Comparison of ENCODE assay signal across 8 cellular contexts in the genomic region with DNA sequence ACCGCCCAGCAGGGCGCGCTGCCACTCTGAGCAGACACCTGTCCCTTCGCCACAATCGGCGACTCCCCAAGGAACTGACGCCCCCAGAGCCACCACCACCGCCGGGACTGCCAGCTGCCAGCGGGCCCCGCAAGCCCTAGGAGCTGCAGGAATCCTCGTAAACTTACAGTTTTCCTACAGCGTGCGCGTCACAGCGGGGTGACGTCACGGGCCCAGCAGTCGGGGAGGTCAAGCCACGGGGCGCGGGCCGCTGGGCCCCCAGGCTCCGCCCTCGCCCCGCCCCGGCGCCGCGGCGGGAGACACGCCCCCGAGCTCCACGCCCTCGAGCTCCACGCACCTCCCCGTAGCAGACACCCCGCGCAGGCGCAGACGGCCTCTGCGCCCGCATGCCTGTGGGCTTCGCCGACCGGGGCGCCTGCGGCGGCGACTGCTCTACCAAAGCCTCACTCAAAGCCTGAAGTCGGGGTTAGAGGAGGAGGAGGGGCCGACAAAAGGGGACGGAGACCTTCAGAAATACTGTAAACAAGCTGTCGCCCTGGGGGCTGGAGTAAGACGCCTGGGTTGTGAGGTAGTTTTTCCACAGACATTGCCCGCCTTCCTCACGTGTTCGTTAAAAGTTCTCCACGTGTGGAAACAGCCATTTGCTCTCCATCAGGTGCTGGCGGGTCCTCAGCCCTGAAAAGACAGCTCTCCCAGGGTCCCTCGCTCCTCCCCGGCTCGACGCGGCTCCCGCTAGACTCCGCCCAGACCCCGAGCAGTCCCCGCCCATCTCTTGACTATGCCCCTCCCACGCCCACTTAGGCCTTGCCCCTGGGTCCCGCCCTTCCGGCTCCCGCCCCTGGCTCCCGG. TPM values are rescaled to one million over a fixed set of nuclear protein-coding genes. Genes with fewer than 3 reads are reported as not detected.
DNase-seq lines count a peak whose midpoint lies in the region; ATAC-seq and TF ChIP-seq lines count a peak whose summit lies in the region.

A gene with protein sequence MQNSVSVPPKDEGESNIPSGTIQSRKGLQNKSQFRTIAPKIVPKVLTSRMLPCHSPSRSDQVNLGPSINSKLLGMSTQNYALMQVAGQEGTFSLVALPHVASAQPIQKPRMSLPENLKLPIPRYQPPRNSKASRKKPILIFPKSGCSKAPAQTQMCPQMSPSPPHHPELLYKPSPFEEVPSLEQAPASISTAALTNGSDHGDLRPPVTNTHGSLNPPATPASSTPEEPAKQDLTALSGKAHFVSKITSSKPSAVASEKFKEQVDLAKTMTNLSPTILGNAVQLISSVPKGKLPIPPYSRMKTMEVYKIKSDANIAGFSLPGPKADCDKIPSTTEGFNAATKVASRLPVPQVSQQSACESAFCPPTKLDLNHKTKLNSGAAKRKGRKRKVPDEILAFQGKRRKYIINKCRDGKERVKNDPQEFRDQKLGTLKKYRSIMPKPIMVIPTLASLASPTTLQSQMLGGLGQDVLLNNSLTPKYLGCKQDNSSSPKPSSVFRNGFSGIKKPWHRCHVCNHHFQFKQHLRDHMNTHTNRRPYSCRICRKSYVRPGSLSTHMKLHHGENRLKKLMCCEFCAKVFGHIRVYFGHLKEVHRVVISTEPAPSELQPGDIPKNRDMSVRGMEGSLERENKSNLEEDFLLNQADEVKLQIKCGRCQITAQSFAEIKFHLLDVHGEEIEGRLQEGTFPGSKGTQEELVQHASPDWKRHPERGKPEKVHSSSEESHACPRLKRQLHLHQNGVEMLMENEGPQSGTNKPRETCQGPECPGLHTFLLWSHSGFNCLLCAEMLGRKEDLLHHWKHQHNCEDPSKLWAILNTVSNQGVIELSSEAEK (minus strand): TSS at position 200 of the 849 bp plus-strand sequence. CDS start 154,831 bp downstream, outside the sequence.

- CTCF ChIA-PET in CD4-positive, alpha-beta memory T cell (lab: Charles Lee; ENCODE audit: partially characterized antibody): interaction anchor here (0.6 to 1.9 kb wide), 26 partner anchors 8 to 1428 kb away, joined by 3 to 27 read pairs (median 4); no protein-coding TSS in a partner anchor
- CTCF ChIA-PET in activated CD4-positive, alpha-beta memory T cell treated with anti-CD3 and anti-CD28 coated beads for 36 hours (lab: Charles Lee): interaction anchor here (0.5 to 2.7 kb wide), 26 partner anchors 10 to 1351 kb away, joined by 3 to 17 read pairs (median 4); no protein-coding TSS in a partner anchor

- peak; percentile 88 for ATAC-seq in GM19397 (IDR thresholded peaks at IDR 0.05; ENCODE audit: unreplicated experiment)
- peak; percentile 67 for ATAC-seq in HG03565 (IDR thresholded peaks at IDR 0.05; ENCODE audit: unreplicated experiment)
- peak; percentile 98 to 99 for ATAC-seq in lower lobe of right lung

- peak in 52 of 56 donors; percentile 14 to 79 (median 65) for TF ChIP-seq CTCF in dorsolateral prefrontal cortex (IDR thresholded peaks at IDR 0.05 in 54 of 56, conservative IDR thresholded peaks at IDR 0.05 in 2 of 56; ENCODE audit: low read depth in 1 of 56, partially characterized antibody in 56 of 56)
- peak; percentile 70 for TF ChIP-seq CTCF in lower lobe of right lung (IDR thresholded peaks at IDR 0.05)

- H3K9me3 ChIP-seq in CD4-positive, alpha-beta memory T cell (ENCODE audit: control insufficient read depth in 1 of 2, low read length in 2 of 2): no peaks in the 10 kb centered on the region
- H3K9me3 ChIP-seq in lower lobe of right lung: no peaks in the 10 kb centered on the region

- no peaks in the 10 kb centered on the region for H3K36me3 ChIP-seq in CD4-positive, alpha-beta memory T cell (ENCODE audit: insufficient read depth, low read length)
- H3K36me3 ChIP-seq in lower lobe of right lung: no peaks in the 10 kb centered on the region

- H3K4me3 Mint-ChIP-seq in CD4-positive, alpha-beta memory T cell: peak within 1 kb of the TSS; percentile 86 to 93 (median 90)
- peak within 1 kb of the TSS; percentile 86 for H3K4me3 Mint-ChIP-seq in activated CD4-positive, alpha-beta memory T cell treated with anti-CD3 and anti-CD28 coated beads for 36 hours

- peaks cover 9 to 25% (median 15%) of the 10 kb centered on the region in 4 donors for H3K4me1 Mint-ChIP-seq in CD4-positive, alpha-beta memory T cell
- peaks cover 13% of the 10 kb centered on the region for H3K4me1 Mint-ChIP-seq in activated CD4-positive, alpha-beta memory T cell treated with anti-CD3 and anti-CD28 coated beads for 36 hours (ENCODE audit: low read depth)

- H3K27ac Mint-ChIP-seq in CD4-positive, alpha-beta memory T cell: peak within 1 kb of the TSS; percentile 98 to 99 (median 99)
- H3K27ac Mint-ChIP-seq in activated CD4-positive, alpha-beta memory T cell treated with anti-CD3 and anti-CD28 coated beads for 36 hours: peak within 1 kb of the TSS; percentile 96

- intact Hi-C loops in CD4-positive, alpha-beta memory T cell (cut with micrococcal nuclease): loop anchor here (1.0 to 10.0 kb wide), 12 partner anchors 33 to 895 kb away; a partner anchor contains a TSS
- intact Hi-C loops in activated CD4-positive, alpha-beta memory T cell treated with anti-CD3 and anti-CD28 coated beads for 36 hours (cut with micrococcal nuclease): loop anchor here (1.0 to 5.0 kb wide), 13 partner anchors 46 to 1005 kb away; a partner anchor contains a TSS
- intact Hi-C loops in dorsolateral prefrontal cortex (cut with DNase I): loop anchor here (2.0 to 10.0 kb wide), 6 partner anchors 100 to 729 kb away; no protein-coding TSS in a partner anchor
- intact Hi-C loops in lower lobe of right lung (cut with DNase I): no loop called here

- peak within 1 kb of the TSS; percentile 92 for H3K27ac ChIP-seq in CD4-positive, alpha-beta memory T cell (ENCODE audit: low read depth, low read length)
- peak within 1 kb of the TSS; percentile 84 to 100 (median 98) for H3K27ac ChIP-seq in dorsolateral prefrontal cortex
- peak within 1 kb of the TSS; percentile 99 for H3K27ac ChIP-seq in lower lobe of right lung

- peak within 1 kb of the TSS; percentile 77 to 96 for H3K4me3 ChIP-seq in CD4-positive, alpha-beta memory T cell (ENCODE audit: low read length in 2 of 2)
- H3K4me3 ChIP-seq in dorsolateral prefrontal cortex (peak within 1 kb of the TSS; percentile 53 to 98 (median 82)), lower lobe of right lung (peak within 1 kb of the TSS; percentile 70)

- H3K27me3 Mint-ChIP-seq in CD4-positive, alpha-beta memory T cell: no peaks in the 10 kb centered on the region
- H3K27me3 Mint-ChIP-seq in activated CD4-positive, alpha-beta memory T cell treated with anti-CD3 and anti-CD28 coated beads for 36 hours: no peaks in the 10 kb centered on the region

- no peaks in the 10 kb centered on the region for H3K9me3 Mint-ChIP-seq in CD4-positive, alpha-beta memory T cell
- no peaks in the 10 kb centered on the region for H3K9me3 Mint-ChIP-seq in activated CD4-positive, alpha-beta memory T cell treated with anti-CD3 and anti-CD28 coated beads for 36 hours

- no peaks in the 10 kb centered on the region for H3K36me3 Mint-ChIP-seq in CD4-positive, alpha-beta memory T cell
- H3K36me3 Mint-ChIP-seq in activated CD4-positive, alpha-beta memory T cell treated with anti-CD3 and anti-CD28 coated beads for 36 hours: no peaks in the 10 kb centered on the region

- POLR2A ChIA-PET in CD4-positive, alpha-beta memory T cell (lab: Charles Lee; ENCODE audit: partially characterized antibody): interaction anchor here (0.6 to 2.4 kb wide), 26 partner anchors 8 to 738 kb away, joined by 3 to 40 read pairs (median 4); a partner anchor contains a TSS
- POLR2A ChIA-PET in activated CD4-positive, alpha-beta memory T cell treated with anti-CD3 and anti-CD28 coated beads for 36 hours (lab: Charles Lee): interaction anchor here (0.7 to 1.8 kb wide), 12 partner anchors 25 to 712 kb away, joined by 3 to 17 read pairs (median 4); a partner anchor contains a TSS

- DNase-seq in CD4-positive, alpha-beta memory T cell: peak; percentile 95 to 98 (median 96)
- peak; percentile 90 for DNase-seq in NCI-H774 (lab: John Stamatoyannopoulos, UW)
- DNase-seq in activated CD4-positive, alpha-beta memory T cell treated with anti-CD3 and anti-CD28 coated beads for 36 hours: peak; percentile 96
- DNase-seq in dorsolateral prefrontal cortex: peak; percentile 91 to 97 (median 94)
- DNase-seq in lower lobe of right lung: peak; percentile 96
- peak; percentile 84 to 94 (median 93) for DNase-seq in stimulated activated CD4-positive, alpha-beta T cell treated with anti-CD3 and anti-CD28 coated beads, TNF-alpha, amount 100 ng/mL, for 1 hour (ENCODE audit: low read depth in 3 of 3, low spot score in 1 of 3)

- no peaks in the 10 kb centered on the region for H3K27me3 ChIP-seq in CD4-positive, alpha-beta memory T cell (ENCODE audit: insufficient read depth, low read length)
- no peaks in the 10 kb centered on the region for H3K27me3 ChIP-seq in dorsolateral prefrontal cortex
- no peaks in the 10 kb centered on the region for H3K27me3 ChIP-seq in lower lobe of right lung (ENCODE audit: low read depth)

- H3K4me1 ChIP-seq in CD4-positive, alpha-beta memory T cell (ENCODE audit: insufficient read depth, low read length): peaks cover 13% of the 10 kb centered on the region
- peaks cover 47% of the 10 kb centered on the region for H3K4me1 ChIP-seq in lower lobe of right lung

RNA-seq across cellular contexts. Expression of the gene that starts here (rescaled TPM):
- 1 to 10 TPM; 3.7 to 4.1 TPM for total RNA-seq in CD4-positive, alpha-beta memory T cell
- polyA plus RNA-seq in CD4-positive, alpha-beta memory T cell: 1 to 10 TPM; 2.0 to 4.5 TPM
- 1 to 10 TPM; 3.7 TPM for total RNA-seq in activated CD4-positive, alpha-beta memory T cell treated with anti-CD3 and anti-CD28 coated beads for 36 hours
- total RNA-seq in dorsolateral prefrontal cortex (10 to 100 TPM in 60 of 120 experiments, 1 to 10 TPM in 60; 6.7 to 14.1 (median 10.0) TPM), lower lobe of right lung (15.2 TPM)

Comparison
In these comparisons a context has a peak if more than half of its experiments do, and no peak if none do; other contexts are left out.
1. Peak in every context shown above with its lines: DNase-seq, ATAC-seq, H3K4me3 ChIP-seq and H3K27ac ChIP-seq.